ENCODE assay signal across 1 cellular context in the genomic region with DNA sequence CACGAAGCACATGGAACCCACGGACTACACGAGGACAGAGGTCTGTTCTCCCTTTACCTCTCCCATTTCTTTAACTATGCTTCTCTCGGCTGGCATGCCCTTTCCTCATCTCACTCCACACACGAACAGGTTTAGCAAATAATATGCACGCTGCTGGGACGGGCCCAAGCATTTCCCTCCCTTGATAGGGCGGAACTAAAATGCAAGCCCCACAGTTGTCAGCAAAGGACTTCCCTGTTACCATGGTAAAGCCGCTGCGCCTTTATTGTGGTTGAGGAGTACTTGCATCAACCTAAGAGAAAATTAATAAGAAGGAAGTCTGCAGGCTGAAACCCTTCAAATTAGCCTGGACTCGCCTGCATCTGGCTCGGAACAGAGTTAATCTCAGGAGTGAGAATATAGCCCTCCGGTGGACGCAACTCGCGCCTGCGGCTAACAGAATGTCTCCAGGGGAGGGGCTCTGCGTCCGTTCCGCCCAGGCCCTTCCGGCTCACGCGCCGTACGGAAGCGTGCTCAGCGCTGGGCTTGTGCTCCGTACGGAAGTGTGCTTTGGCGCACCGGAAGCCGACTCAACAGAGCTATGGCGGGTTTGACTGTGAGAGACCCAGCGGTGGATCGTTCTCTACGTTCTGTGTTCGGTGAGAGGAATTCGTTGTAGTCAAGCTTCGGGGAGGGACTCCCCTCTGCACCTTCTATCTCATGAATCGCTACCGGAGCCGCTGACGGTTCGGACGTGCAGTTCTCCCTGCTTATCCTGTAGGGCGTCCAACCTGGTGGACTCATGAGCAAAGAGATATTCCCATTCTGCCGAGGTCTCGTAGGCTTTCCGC.
A peak's percentile ranks its signal among the peaks of the same experiment; 100 is the strongest.
TF ChIP-seq lines count a peak whose summit lies in the region.

A gene with protein sequence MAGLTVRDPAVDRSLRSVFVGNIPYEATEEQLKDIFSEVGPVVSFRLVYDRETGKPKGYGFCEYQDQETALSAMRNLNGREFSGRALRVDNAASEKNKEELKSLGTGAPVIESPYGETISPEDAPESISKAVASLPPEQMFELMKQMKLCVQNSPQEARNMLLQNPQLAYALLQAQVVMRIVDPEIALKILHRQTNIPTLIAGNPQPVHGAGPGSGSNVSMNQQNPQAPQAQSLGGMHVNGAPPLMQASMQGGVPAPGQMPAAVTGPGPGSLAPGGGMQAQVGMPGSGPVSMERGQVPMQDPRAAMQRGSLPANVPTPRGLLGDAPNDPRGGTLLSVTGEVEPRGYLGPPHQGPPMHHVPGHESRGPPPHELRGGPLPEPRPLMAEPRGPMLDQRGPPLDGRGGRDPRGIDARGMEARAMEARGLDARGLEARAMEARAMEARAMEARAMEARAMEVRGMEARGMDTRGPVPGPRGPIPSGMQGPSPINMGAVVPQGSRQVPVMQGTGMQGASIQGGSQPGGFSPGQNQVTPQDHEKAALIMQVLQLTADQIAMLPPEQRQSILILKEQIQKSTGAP (plus strand): TSS at position 555 of the 830 bp plus-strand sequence. CDS start 26 bp downstream, at position 581.

TF ChIP-seq in HepG2, 621 proteins besides CTCF, POLR2A, EP300 and RAD21 (continued from another document and continues in another):
- TF ChIP-seq, protein P1, sequence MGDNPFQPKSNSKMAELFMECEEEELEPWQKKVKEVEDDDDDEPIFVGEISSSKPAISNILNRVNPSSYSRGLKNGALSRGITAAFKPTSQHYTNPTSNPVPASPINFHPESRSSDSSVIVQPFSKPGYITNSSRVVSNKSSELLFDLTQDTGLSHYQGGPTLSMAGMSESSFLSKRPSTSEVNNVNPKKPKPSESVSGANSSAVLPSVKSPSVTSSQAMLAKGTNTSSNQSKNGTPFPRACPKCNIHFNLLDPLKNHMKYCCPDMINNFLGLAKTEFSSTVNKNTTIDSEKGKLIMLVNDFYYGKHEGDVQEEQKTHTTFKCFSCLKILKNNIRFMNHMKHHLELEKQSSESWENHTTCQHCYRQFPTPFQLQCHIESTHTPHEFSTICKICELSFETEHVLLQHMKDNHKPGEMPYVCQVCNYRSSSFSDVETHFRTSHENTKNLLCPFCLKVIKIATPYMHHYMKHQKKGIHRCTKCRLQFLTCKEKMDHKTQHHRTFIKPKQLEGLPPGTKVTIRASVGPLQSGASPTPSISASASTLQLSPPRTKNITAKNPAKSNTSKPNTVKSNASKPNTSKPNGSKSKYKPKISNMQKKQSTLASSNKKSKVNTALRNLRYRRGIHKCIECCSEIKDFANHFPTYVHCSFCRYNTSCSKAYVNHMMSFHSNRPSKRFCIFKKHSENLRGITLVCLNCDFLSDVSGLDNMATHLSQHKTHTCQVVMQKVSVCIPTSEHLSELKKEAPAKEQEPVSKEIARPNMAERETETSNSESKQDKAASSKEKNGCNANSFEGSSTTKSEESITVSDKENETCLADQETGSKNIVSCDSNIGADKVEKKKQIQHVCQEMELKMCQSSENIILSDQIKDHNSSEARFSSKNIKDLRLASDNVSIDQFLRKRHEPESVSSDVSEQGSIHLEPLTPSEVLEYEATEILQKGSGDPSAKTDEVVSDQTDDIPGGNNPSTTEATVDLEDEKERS (CRISPR knock-in tag; IDR thresholded peaks at IDR 0.05), result no peak
- TF ChIP-seq, protein P2, sequence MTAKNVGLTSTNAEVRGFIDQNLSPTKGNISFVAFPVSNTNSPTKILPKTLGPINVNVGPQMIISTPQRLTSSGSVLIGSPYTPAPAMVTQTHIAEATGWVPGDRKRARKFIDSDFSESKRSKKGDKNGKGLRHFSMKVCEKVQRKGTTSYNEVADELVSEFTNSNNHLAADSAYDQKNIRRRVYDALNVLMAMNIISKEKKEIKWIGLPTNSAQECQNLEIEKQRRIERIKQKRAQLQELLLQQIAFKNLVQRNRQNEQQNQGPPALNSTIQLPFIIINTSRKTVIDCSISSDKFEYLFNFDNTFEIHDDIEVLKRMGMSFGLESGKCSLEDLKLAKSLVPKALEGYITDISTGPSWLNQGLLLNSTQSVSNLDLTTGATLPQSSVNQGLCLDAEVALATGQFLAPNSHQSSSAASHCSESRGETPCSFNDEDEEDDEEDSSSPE (CRISPR knock-in tag; IDR thresholded peaks at IDR 0.05), result no peak; the same call in 1 of the 2 replicates
- TF ChIP-seq ZBTB1 (CRISPR knock-in tag; IDR thresholded peaks at IDR 0.05; ENCODE audit: borderline replicate concordance), result no peak
- TF ChIP-seq, protein P3, sequence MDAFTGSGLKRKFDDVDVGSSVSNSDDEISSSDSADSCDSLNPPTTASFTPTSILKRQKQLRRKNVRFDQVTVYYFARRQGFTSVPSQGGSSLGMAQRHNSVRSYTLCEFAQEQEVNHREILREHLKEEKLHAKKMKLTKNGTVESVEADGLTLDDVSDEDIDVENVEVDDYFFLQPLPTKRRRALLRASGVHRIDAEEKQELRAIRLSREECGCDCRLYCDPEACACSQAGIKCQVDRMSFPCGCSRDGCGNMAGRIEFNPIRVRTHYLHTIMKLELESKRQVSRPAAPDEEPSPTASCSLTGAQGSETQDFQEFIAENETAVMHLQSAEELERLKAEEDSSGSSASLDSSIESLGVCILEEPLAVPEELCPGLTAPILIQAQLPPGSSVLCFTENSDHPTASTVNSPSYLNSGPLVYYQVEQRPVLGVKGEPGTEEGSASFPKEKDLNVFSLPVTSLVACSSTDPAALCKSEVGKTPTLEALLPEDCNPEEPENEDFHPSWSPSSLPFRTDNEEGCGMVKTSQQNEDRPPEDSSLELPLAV (CRISPR knock-in tag; conservative IDR thresholded peaks at IDR 0.05; ENCODE audit: low read depth), result no peak
- TF ChIP-seq PHB2 (IDR thresholded peaks at IDR 0.05; ENCODE audit: partially characterized antibody), result no peak
- TF ChIP-seq, protein P4, sequence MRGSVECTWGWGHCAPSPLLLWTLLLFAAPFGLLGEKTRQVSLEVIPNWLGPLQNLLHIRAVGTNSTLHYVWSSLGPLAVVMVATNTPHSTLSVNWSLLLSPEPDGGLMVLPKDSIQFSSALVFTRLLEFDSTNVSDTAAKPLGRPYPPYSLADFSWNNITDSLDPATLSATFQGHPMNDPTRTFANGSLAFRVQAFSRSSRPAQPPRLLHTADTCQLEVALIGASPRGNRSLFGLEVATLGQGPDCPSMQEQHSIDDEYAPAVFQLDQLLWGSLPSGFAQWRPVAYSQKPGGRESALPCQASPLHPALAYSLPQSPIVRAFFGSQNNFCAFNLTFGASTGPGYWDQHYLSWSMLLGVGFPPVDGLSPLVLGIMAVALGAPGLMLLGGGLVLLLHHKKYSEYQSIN (CRISPR knock-in tag; IDR thresholded peaks at IDR 0.05; ENCODE audit: borderline replicate concordance), result no peak
- no peak for TF ChIP-seq ZNF292 (CRISPR knock-in tag; IDR thresholded peaks at IDR 0.05; ENCODE audit: borderline replicate concordance, low read depth)
- no peak for TF ChIP-seq ZNF816 (CRISPR knock-in tag; IDR thresholded peaks at IDR 0.05; ENCODE audit: borderline replicate concordance)
- TF ChIP-seq ZNF121 (CRISPR knock-in tag; IDR thresholded peaks at IDR 0.05), result peak; percentile 20; the same call in 1 of the 2 replicates
- TF ChIP-seq, protein P5, sequence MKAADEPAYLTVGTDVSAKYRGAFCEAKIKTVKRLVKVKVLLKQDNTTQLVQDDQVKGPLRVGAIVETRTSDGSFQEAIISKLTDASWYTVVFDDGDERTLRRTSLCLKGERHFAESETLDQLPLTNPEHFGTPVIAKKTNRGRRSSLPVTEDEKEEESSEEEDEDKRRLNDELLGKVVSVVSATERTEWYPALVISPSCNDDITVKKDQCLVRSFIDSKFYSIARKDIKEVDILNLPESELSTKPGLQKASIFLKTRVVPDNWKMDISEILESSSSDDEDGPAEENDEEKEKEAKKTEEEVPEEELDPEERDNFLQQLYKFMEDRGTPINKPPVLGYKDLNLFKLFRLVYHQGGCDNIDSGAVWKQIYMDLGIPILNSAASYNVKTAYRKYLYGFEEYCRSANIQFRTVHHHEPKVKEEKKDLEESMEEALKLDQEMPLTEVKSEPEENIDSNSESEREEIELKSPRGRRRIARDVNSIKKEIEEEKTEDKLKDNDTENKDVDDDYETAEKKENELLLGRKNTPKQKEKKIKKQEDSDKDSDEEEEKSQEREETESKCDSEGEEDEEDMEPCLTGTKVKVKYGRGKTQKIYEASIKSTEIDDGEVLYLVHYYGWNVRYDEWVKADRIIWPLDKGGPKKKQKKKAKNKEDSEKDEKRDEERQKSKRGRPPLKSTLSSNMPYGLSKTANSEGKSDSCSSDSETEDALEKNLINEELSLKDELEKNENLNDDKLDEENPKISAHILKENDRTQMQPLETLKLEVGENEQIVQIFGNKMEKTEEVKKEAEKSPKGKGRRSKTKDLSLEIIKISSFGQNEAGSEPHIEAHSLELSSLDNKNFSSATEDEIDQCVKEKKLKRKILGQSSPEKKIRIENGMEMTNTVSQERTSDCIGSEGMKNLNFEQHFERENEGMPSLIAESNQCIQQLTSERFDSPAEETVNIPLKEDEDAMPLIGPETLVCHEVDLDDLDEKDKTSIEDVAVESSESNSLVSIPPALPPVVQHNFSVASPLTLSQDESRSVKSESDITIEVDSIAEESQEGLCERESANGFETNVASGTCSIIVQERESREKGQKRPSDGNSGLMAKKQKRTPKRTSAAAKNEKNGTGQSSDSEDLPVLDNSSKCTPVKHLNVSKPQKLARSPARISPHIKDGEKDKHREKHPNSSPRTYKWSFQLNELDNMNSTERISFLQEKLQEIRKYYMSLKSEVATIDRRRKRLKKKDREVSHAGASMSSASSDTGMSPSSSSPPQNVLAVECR (CRISPR knock-in tag; IDR thresholded peaks at IDR 0.05; ENCODE audit: borderline replicate concordance), result peak; percentile 76; the same call in 1 of the 2 replicates
- 0 out of 2 replicates have a peak, but pooled peaks have one; percentile 18 for TF ChIP-seq ZNF891 (CRISPR knock-in tag; IDR thresholded peaks at IDR 0.05)
- no peak for TF ChIP-seq ZNF234 (CRISPR knock-in tag; conservative IDR thresholded peaks at IDR 0.05)
- TF ChIP-seq, protein P6, sequence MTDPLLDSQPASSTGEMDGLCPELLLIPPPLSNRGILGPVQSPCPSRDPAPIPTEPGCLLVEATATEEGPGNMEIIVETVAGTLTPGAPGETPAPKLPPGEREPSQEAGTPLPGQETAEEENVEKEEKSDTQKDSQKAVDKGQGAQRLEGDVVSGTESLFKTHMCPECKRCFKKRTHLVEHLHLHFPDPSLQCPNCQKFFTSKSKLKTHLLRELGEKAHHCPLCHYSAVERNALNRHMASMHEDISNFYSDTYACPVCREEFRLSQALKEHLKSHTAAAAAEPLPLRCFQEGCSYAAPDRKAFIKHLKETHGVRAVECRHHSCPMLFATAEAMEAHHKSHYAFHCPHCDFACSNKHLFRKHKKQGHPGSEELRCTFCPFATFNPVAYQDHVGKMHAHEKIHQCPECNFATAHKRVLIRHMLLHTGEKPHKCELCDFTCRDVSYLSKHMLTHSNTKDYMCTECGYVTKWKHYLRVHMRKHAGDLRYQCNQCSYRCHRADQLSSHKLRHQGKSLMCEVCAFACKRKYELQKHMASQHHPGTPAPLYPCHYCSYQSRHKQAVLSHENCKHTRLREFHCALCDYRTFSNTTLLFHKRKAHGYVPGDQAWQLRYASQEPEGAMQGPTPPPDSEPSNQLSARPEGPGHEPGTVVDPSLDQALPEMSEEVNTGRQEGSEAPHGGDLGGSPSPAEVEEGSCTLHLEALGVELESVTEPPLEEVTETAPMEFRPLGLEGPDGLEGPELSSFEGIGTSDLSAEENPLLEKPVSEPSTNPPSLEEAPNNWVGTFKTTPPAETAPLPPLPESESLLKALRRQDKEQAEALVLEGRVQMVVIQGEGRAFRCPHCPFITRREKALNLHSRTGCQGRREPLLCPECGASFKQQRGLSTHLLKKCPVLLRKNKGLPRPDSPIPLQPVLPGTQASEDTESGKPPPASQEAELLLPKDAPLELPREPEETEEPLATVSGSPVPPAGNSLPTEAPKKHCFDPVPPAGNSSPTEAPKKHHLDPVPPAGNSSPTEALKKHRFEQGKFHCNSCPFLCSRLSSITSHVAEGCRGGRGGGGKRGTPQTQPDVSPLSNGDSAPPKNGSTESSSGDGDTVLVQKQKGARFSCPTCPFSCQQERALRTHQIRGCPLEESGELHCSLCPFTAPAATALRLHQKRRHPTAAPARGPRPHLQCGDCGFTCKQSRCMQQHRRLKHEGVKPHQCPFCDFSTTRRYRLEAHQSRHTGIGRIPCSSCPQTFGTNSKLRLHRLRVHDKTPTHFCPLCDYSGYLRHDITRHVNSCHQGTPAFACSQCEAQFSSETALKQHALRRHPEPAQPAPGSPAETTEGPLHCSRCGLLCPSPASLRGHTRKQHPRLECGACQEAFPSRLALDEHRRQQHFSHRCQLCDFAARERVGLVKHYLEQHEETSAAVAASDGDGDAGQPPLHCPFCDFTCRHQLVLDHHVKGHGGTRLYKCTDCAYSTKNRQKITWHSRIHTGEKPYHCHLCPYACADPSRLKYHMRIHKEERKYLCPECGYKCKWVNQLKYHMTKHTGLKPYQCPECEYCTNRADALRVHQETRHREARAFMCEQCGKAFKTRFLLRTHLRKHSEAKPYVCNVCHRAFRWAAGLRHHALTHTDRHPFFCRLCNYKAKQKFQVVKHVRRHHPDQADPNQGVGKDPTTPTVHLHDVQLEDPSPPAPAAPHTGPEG (CRISPR knock-in tag; IDR thresholded peaks at IDR 0.05), result no peak
- TF ChIP-seq, protein P7, sequence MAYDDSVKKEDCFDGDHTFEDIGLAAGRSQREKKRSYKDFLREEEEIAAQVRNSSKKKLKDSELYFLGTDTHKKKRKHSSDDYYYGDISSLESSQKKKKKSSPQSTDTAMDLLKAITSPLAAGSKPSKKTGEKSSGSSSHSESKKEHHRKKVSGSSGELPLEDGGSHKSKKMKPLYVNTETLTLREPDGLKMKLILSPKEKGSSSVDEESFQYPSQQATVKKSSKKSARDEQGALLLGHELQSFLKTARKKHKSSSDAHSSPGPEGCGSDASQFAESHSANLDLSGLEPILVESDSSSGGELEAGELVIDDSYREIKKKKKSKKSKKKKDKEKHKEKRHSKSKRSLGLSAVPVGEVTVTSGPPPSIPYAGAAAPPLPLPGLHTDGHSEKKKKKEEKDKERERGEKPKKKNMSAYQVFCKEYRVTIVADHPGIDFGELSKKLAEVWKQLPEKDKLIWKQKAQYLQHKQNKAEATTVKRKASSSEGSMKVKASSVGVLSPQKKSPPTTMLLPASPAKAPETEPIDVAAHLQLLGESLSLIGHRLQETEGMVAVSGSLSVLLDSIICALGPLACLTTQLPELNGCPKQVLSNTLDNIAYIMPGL (CRISPR knock-in tag; IDR thresholded peaks at IDR 0.05; ENCODE audit: borderline replicate concordance in 1 of 2, low read depth in 1 of 2), result peak in 1 of 2 experiments; percentile 41; a peak in 1 of 4 replicates
- TF ChIP-seq, protein P8, sequence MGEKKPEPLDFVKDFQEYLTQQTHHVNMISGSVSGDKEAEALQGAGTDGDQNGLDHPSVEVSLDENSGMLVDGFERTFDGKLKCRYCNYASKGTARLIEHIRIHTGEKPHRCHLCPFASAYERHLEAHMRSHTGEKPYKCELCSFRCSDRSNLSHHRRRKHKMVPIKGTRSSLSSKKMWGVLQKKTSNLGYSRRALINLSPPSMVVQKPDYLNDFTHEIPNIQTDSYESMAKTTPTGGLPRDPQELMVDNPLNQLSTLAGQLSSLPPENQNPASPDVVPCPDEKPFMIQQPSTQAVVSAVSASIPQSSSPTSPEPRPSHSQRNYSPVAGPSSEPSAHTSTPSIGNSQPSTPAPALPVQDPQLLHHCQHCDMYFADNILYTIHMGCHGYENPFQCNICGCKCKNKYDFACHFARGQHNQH (CRISPR knock-in tag; IDR thresholded peaks at IDR 0.05), result no peak
- TF ChIP-seq, protein P9, sequence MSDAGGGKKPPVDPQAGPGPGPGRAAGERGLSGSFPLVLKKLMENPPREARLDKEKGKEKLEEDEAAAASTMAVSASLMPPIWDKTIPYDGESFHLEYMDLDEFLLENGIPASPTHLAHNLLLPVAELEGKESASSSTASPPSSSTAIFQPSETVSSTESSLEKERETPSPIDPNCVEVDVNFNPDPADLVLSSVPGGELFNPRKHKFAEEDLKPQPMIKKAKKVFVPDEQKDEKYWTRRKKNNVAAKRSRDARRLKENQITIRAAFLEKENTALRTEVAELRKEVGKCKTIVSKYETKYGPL (CRISPR knock-in tag; IDR thresholded peaks at IDR 0.05), result no peak
- TF ChIP-seq EED (CRISPR knock-in tag; IDR thresholded peaks at IDR 0.05), result no peak
- TF ChIP-seq PITX1 (CRISPR knock-in tag; IDR thresholded peaks at IDR 0.05), result no peak
- TF ChIP-seq NR2F6 (IDR thresholded peaks at IDR 0.05), result no peak
- no peak for TF ChIP-seq NR2F6 (CRISPR knock-in tag; IDR thresholded peaks at IDR 0.05)
- TF ChIP-seq IKZF1 (IDR thresholded peaks at IDR 0.05), result no peak
- no peak for TF ChIP-seq NFIB (CRISPR knock-in tag; IDR thresholded peaks at IDR 0.05; ENCODE audit: borderline replicate concordance)
- no peak for TF ChIP-seq ZNF235 (CRISPR knock-in tag; IDR thresholded peaks at IDR 0.05; ENCODE audit: borderline replicate concordance)
- no peak for TF ChIP-seq U2AF1 (optimal IDR thresholded peaks at IDR 0.05; ENCODE audit: low read depth, low read length)
